ENCODE assay signal across 26 cellular contexts in genomic region chr1:30068787-30069472, GRCh38.
"Had no signal": no experiment of that assay in that cellular context is flagged by ENCODE, and none has a peak within 500 bp of the region (broad histone marks: within the 10 kb centered on the region; RNA-seq: fewer than 3 reads in every experiment).

No MANE protein-coding gene starts in this region.

- H3K9me3 Mint-ChIP-seq: activated B cell treated with CpG ODN at 0.5 μM for 24 hours; endodermal cell; nephron progenitor cell; T-helper 2 cell treated with Interferon-gamma antibody and Interleukin-4, amounts not matched to agents 5 μg/mL and 100 μg/mL, for 36 hours had no signal

- H3K36me3 ChIP-seq: brain microvascular endothelial cell, esophagus muscularis mucosa, left lung, ovary, right lobe of liver, transverse colon, uterus had no signal

- H3K27me3 ChIP-seq: brain microvascular endothelial cell, left lung, ovary, right lobe of liver, testis, transverse colon, uterus had no signal

- H3K27ac ChIP-seq: brain microvascular endothelial cell, esophagus muscularis mucosa, left lung, ovary, right lobe of liver, testis, transverse colon, uterus had no signal

- H3K27me3 Mint-ChIP-seq: progenitor cell of endocrine pancreas had no signal

- ATAC-seq: activated CD4-positive, alpha-beta T cell treated with anti-CD3 and anti-CD28 coated beads for 36 hours; left lung; mucosa of descending colon; right lobe of liver; stimulated activated naive CD8-positive, alpha-beta T cell treated with anti-CD3 and anti-CD28 coated beads, Interleukin-15, Interleukin-2, amounts not matched to agents 100 U/mL and 50 U/mL, for 24 hours had no signal

- H3K4me3 ChIP-seq: esophagus muscularis mucosa, left lung, lung, mucosa of descending colon, ovary, right lobe of liver, testis, transverse colon, uterus had no signal

- DNase-seq: activated B cell treated with CpG ODN at 0.5 μM for 24 hours; activated CD4-positive, alpha-beta T cell treated with anti-CD3 and anti-CD28 coated beads for 36 hours; activated CD4-positive, alpha-beta T cell treated with anti-CD3 and anti-CD28 coated beads, Interleukin-2, amount 50 U/mL, for 4 hours; activated effector memory CD4-positive, alpha-beta T cell treated with anti-CD3 and anti-CD28 coated beads, Interleukin-2, amount 50 U/mL, for 16 hours; activated naive CD4-positive, alpha-beta T cell treated with anti-CD3 and anti-CD28 coated beads, Interleukin-2, amount 50 U/mL, for 16 hours; amniotic stem cell; brain microvascular endothelial cell; central memory CD4-positive, alpha-beta T cell; endodermal cell; foreskin melanocyte; left lung; mucosa of descending colon; nephron progenitor cell; ovary; right lobe of liver; stimulated activated CD4-positive, alpha-beta T cell treated with anti-CD3 and anti-CD28 coated beads, Interleukin-2, amount 100 ng/mL, for 48 hours; stimulated activated naive CD8-positive, alpha-beta T cell treated with anti-CD3 and anti-CD28 coated beads, Interleukin-15, Interleukin-2, amounts not matched to agents 100 U/mL and 50 U/mL, for 24 hours; T-helper 1 cell; testis; transverse colon; uterus had no signal

- H3K27ac Mint-ChIP-seq: activated B cell treated with CpG ODN at 0.5 μM for 24 hours; activated CD4-positive, alpha-beta T cell treated with anti-CD3 and anti-CD28 coated beads for 36 hours; nephron progenitor cell; T-helper 2 cell treated with Interferon-gamma antibody and Interleukin-4, amounts not matched to agents 5 μg/mL and 100 μg/mL, for 36 hours had no signal

- H3K4me3 Mint-ChIP-seq: activated B cell treated with CpG ODN at 0.5 μM for 24 hours; activated CD4-positive, alpha-beta T cell treated with anti-CD3 and anti-CD28 coated beads for 36 hours; endodermal cell; nephron progenitor cell; T-helper 2 cell treated with Interferon-gamma antibody and Interleukin-4, amounts not matched to agents 5 μg/mL and 100 μg/mL, for 36 hours had no signal

- FAIRE-seq: astrocyte had no signal

- H3K9me3 ChIP-seq: esophagus muscularis mucosa, left lung, mucosa of descending colon, ovary, right lobe of liver, testis, transverse colon, uterus had no signal

- H3K4me1 ChIP-seq: esophagus muscularis mucosa, left lung, right lobe of liver, testis, transverse colon, uterus had no signal

- H3K4me1 Mint-ChIP-seq: activated B cell treated with CpG ODN at 0.5 μM for 24 hours; activated CD4-positive, alpha-beta T cell treated with anti-CD3 and anti-CD28 coated beads for 36 hours; endodermal cell; nephron progenitor cell had no signal
